ENCODE assay signal across 11 cellular contexts in genomic region chr14:32507029-32507984, GRCh38.
DNase-seq lines count a peak whose midpoint lies in the region; ATAC-seq and TF ChIP-seq lines count a peak whose summit lies in the region.
"Had no signal": no experiment of that assay in that cellular context is flagged by ENCODE, and none has a peak within 500 bp of the region (broad histone marks: within the 10 kb centered on the region; RNA-seq: fewer than 3 reads in every experiment).

No MANE protein-coding gene starts in this region.

- H3K27ac Mint-ChIP-seq in activated T-cell treated with anti-CD3 and anti-CD28 coated beads, Interleukin-2, amount 50 U/mL, for 72 hours, result no peak overlapping the region
- H3K27ac Mint-ChIP-seq in activated T-cell treated with anti-CD3 and anti-CD28 coated beads, Interleukin-2, amount 50 U/mL, for 24 hours, result no peak overlapping the region
- H3K27ac Mint-ChIP-seq: memory B cell had no signal

- no peaks in the 10 kb centered on the region for H3K9me3 Mint-ChIP-seq in activated T-cell treated with anti-CD3 and anti-CD28 coated beads, Interleukin-2, amount 50 U/mL, for 72 hours
- H3K9me3 Mint-ChIP-seq in activated T-cell treated with anti-CD3 and anti-CD28 coated beads, Interleukin-2, amount 50 U/mL, for 24 hours, result no peaks in the 10 kb centered on the region
- H3K9me3 Mint-ChIP-seq: memory B cell had no signal

- no peak for DNase-seq in activated T-cell treated with anti-CD3 and anti-CD28 coated beads, Interleukin-2, amount 50 U/mL, for 72 hours
- no peak for DNase-seq in activated T-cell treated with anti-CD3 and anti-CD28 coated beads, Interleukin-2, amount 50 U/mL, for 24 hours
- DNase-seq in right cardiac atrium, result no peak
- no peak for DNase-seq in tibial artery
- DNase-seq in stimulated activated CD4-positive, alpha-beta T cell treated with anti-CD3 and anti-CD28 coated beads, Interleukin-4, amount 100 ng/mL, for 24 hours, result no peak
- no peak for DNase-seq in BE2C
- DNase-seq: NCI-H2081 treated with DMSO at 0.1 percent for 48 hours had no signal

- H3K27me3 ChIP-seq in right cardiac atrium (ENCODE audit: control insufficient read depth, insufficient read depth), result no peaks in the 10 kb centered on the region
- H3K27me3 ChIP-seq in tibial artery, result no peaks in the 10 kb centered on the region
- H3K27me3 ChIP-seq in BE2C, result no peaks in the 10 kb centered on the region
- H3K27me3 ChIP-seq: BLaER1 had no signal

- H3K36me3 Mint-ChIP-seq in activated T-cell treated with anti-CD3 and anti-CD28 coated beads, Interleukin-2, amount 50 U/mL, for 72 hours (ENCODE audit: insufficient read depth in 2 of 2), result no peaks in the 10 kb centered on the region
- no peaks in the 10 kb centered on the region for H3K36me3 Mint-ChIP-seq in activated T-cell treated with anti-CD3 and anti-CD28 coated beads, Interleukin-2, amount 50 U/mL, for 24 hours (ENCODE audit: low read depth)
- H3K36me3 Mint-ChIP-seq: memory B cell had no signal

- peaks cover 3% of the 10 kb centered on the region for H3K4me1 ChIP-seq in right cardiac atrium (ENCODE audit: control insufficient read depth, insufficient read depth, low read length)
- H3K4me1 ChIP-seq in tibial artery, result peaks cover 0 to 53% (median 10%) of the 10 kb centered on the region in 4 donors
- H3K4me1 ChIP-seq in BE2C, result no peaks in the 10 kb centered on the region
- H3K4me1 ChIP-seq: BLaER1 had no signal

- H3K27me3 Mint-ChIP-seq in activated T-cell treated with anti-CD3 and anti-CD28 coated beads, Interleukin-2, amount 50 U/mL, for 72 hours (ENCODE audit: low read depth), result no peaks in the 10 kb centered on the region
- H3K27me3 Mint-ChIP-seq in activated T-cell treated with anti-CD3 and anti-CD28 coated beads, Interleukin-2, amount 50 U/mL, for 24 hours, result no peaks in the 10 kb centered on the region
- H3K27me3 Mint-ChIP-seq: memory B cell had no signal

- no peak overlapping the region for H3K4me3 Mint-ChIP-seq in activated T-cell treated with anti-CD3 and anti-CD28 coated beads, Interleukin-2, amount 50 U/mL, for 72 hours
- H3K4me3 Mint-ChIP-seq in activated T-cell treated with anti-CD3 and anti-CD28 coated beads, Interleukin-2, amount 50 U/mL, for 24 hours, result no peak overlapping the region
- H3K4me3 Mint-ChIP-seq: memory B cell had no signal

- H3K36me3 ChIP-seq in tibial artery (no peaks in the 10 kb centered on the region), BE2C (no peaks in the 10 kb centered on the region)
- H3K36me3 ChIP-seq: BLaER1 had no signal

- H3K4me3 ChIP-seq in right cardiac atrium (ENCODE audit: low read length) (no peak overlapping the region), tibial artery (no peak overlapping the region), BE2C (ENCODE audit: low read depth, low read length) (no peak overlapping the region)
- H3K4me3 ChIP-seq: BLaER1 had no signal

- peak; percentile 29 to 35 for ATAC-seq in activated T-cell treated with anti-CD3 and anti-CD28 coated beads, Interleukin-2, amount 50 U/mL, for 72 hours (replicated peaks in 1 of 2)
- ATAC-seq in right cardiac atrium (no peak), HG02840 (IDR thresholded peaks at IDR 0.05; ENCODE audit: low FRiP score, unreplicated experiment) (no peak)

- no peaks in the 10 kb centered on the region for H3K4me1 Mint-ChIP-seq in activated T-cell treated with anti-CD3 and anti-CD28 coated beads, Interleukin-2, amount 50 U/mL, for 72 hours (ENCODE audit: low read depth)
- H3K4me1 Mint-ChIP-seq in activated T-cell treated with anti-CD3 and anti-CD28 coated beads, Interleukin-2, amount 50 U/mL, for 24 hours (ENCODE audit: low read depth), result no peaks in the 10 kb centered on the region
- H3K4me1 Mint-ChIP-seq: memory B cell had no signal

- H3K27ac ChIP-seq in angular gyrus (ENCODE audit: low read depth, low read length) (peak overlapping the region; percentile 100), right cardiac atrium (ENCODE audit: low read length) (peak overlapping the region; percentile 74), tibial artery (peak overlapping the region; percentile 36 to 79)
- H3K27ac ChIP-seq: BLaER1 had no signal

- intact Hi-C loops in right cardiac atrium (cut with DNase I) (no loop called here), tibial artery (cut with DNase I; ENCODE audit: low total_unique reads) (loop anchor here (5.0 kb wide), 1 partner anchor 430 kb away; the partner anchor contains the start of gene ARHGAP5)

- H3K9me3 ChIP-seq in right cardiac atrium (ENCODE audit: control insufficient read depth, low read length) (no peaks in the 10 kb centered on the region), tibial artery (no peaks in the 10 kb centered on the region), BE2C (no peaks in the 10 kb centered on the region)
- H3K9me3 ChIP-seq: BLaER1 had no signal

- WGBS in right cardiac atrium, result 72% methylated on average over 4 of the region's 4 CpGs

- no peak for TF ChIP-seq CTCF in tibial artery (IDR thresholded peaks at IDR 0.05)
- TF ChIP-seq CTCF in BE2C (IDR thresholded peaks at IDR 0.05; ENCODE audit: low read depth, low read length), result no peak

Comparison
In these comparisons a context has a peak if more than half of its experiments do, and no peak if none do; other contexts are left out.
1. ATAC-seq: peak in activated T-cell treated with anti-CD3 and anti-CD28 coated beads, Interleukin-2, amount 50 U/mL, for 72 hours (2 of 2); none in right cardiac atrium (0 of 2) and HG02840 (single experiment).
2. Peak in every context shown above with its lines, with median percentiles within 50 percentile points of each other: H3K27ac ChIP-seq.